21 cellular contexts compared by ENCODE assay signal in genomic region chr2:120660771-120661459, GRCh38.
DNase-seq lines count a peak whose midpoint lies in the region; ATAC-seq and TF ChIP-seq lines count a peak whose summit lies in the region.
"Had no signal": no experiment of that assay in that cellular context is flagged by ENCODE, and none has a peak within 500 bp of the region (broad histone marks: within the 10 kb centered on the region; RNA-seq: fewer than 3 reads in every experiment).

No MANE protein-coding gene starts in this region.

- 62 to 65% methylated on average over 11 of the region's 11 CpGs for WGBS in aorta, 2 donors

- DNase-seq in left cardiac atrium (peak; percentile 44), Right ventricle myocardium inferior (ENCODE audit: missing footprints) (no peak), globus pallidus (ENCODE audit: low spot score) (peak; percentile 45), osteocyte (ENCODE audit: extremely low spot score, unreplicated experiment) (peak; percentile 81), aorta (no peak), dedifferentiated amniotic fluid mesenchymal stem cell (ENCODE audit: extremely low spot score) (no peak)
- no peak for DNase-seq in activated naive CD4-positive, alpha-beta T cell treated with anti-CD3 and anti-CD28 coated beads, Interleukin-2, amount 10 ng/mL, durations not matched to agents 7 days and 5 days
- DNase-seq: activated CD4-positive, alpha-beta T cell treated with anti-CD3 and anti-CD28 coated beads, Interleukin-2, amount 10 ng/mL, durations not matched to agents 7 days and 5 days; activated CD8-positive, alpha-beta memory T cell treated with anti-CD3 and anti-CD28 coated beads, Interleukin-2, amount 50 U/mL, for 4 hours; brain microvascular endothelial cell; naive thymus-derived CD8-positive, alpha-beta T cell; stimulated activated CD4-positive, alpha-beta T cell treated with anti-CD3 and anti-CD28 coated beads, Interleukin-4, amount 100 ng/mL, for 1 hour; stimulated activated naive CD8-positive, alpha-beta T cell treated with anti-CD3 and anti-CD28 coated beads, Interleukin-15, amount 100 ng/mL, for 72 hours; T-cell had no signal

- TF ChIP-seq CTCF in osteocyte (IDR thresholded peaks at IDR 0.05): no peak

- ATAC-seq in left cardiac atrium: peak; percentile 3 to 48
- no peak for ATAC-seq in Right ventricle myocardium inferior
- peak; percentile 30 for ATAC-seq in aorta (ENCODE audit: low FRiP score)
- no peak for ATAC-seq in GM19324 (IDR thresholded peaks at IDR 0.05; ENCODE audit: low FRiP score, unreplicated experiment)
- ATAC-seq: naive thymus-derived CD8-positive, alpha-beta T cell; stimulated activated naive CD8-positive, alpha-beta T cell treated with anti-CD3 and anti-CD28 coated beads, Interleukin-15, amount 100 ng/mL, for 72 hours; T-cell had no signal

- no peaks in the 10 kb centered on the region for H3K4me1 Mint-ChIP-seq in osteocyte (ENCODE audit: unreplicated experiment)
- no peaks in the 10 kb centered on the region for H3K4me1 Mint-ChIP-seq in activated naive CD4-positive, alpha-beta T cell treated with anti-CD3 and anti-CD28 coated beads, Interleukin-2, amount 10 ng/mL, durations not matched to agents 7 days and 5 days
- H3K4me1 Mint-ChIP-seq: activated CD4-positive, alpha-beta T cell treated with anti-CD3 and anti-CD28 coated beads, Interleukin-2, amount 10 ng/mL, durations not matched to agents 7 days and 5 days; naive thymus-derived CD8-positive, alpha-beta T cell; stimulated activated naive CD8-positive, alpha-beta T cell treated with anti-CD3 and anti-CD28 coated beads, Interleukin-15, amount 100 ng/mL, for 72 hours; T-cell had no signal

- H3K27me3 ChIP-seq in aorta (ENCODE audit: control insufficient read depth in 1 of 2, insufficient read depth in 2 of 2, low read length in 1 of 2): no peaks in the 10 kb centered on the region
- H3K27me3 ChIP-seq: BE2C, brain microvascular endothelial cell, colonic mucosa had no signal

- peaks cover 14% of the 10 kb centered on the region for H3K9me3 Mint-ChIP-seq in osteocyte (ENCODE audit: unreplicated experiment)
- peaks cover 2% of the 10 kb centered on the region for H3K9me3 Mint-ChIP-seq in activated naive CD4-positive, alpha-beta T cell treated with anti-CD3 and anti-CD28 coated beads, Interleukin-2, amount 10 ng/mL, durations not matched to agents 7 days and 5 days

- no peak overlapping the region for H3K4me3 Mint-ChIP-seq in osteocyte (ENCODE audit: unreplicated experiment)
- no peak overlapping the region for H3K4me3 Mint-ChIP-seq in activated naive CD4-positive, alpha-beta T cell treated with anti-CD3 and anti-CD28 coated beads, Interleukin-2, amount 10 ng/mL, durations not matched to agents 7 days and 5 days
- H3K4me3 Mint-ChIP-seq: activated CD4-positive, alpha-beta T cell treated with anti-CD3 and anti-CD28 coated beads, Interleukin-2, amount 10 ng/mL, durations not matched to agents 7 days and 5 days; naive thymus-derived CD8-positive, alpha-beta T cell; stimulated activated naive CD8-positive, alpha-beta T cell treated with anti-CD3 and anti-CD28 coated beads, Interleukin-15, amount 100 ng/mL, for 72 hours; T-cell had no signal

- no peaks in the 10 kb centered on the region for H3K36me3 ChIP-seq in aorta (ENCODE audit: control insufficient read depth in 1 of 2, insufficient read depth in 2 of 2, low read length in 1 of 2)
- H3K36me3 ChIP-seq: BE2C, brain microvascular endothelial cell, colonic mucosa, heart right ventricle had no signal

- H3K36me3 Mint-ChIP-seq in osteocyte (ENCODE audit: unreplicated experiment): peaks cover 4% of the 10 kb centered on the region
- no peaks in the 10 kb centered on the region for H3K36me3 Mint-ChIP-seq in activated naive CD4-positive, alpha-beta T cell treated with anti-CD3 and anti-CD28 coated beads, Interleukin-2, amount 10 ng/mL, durations not matched to agents 7 days and 5 days
- H3K36me3 Mint-ChIP-seq: T-cell had no signal

- peaks cover 0 to 2% of the 10 kb centered on the region in 2 donors for H3K4me1 ChIP-seq in aorta (ENCODE audit: control insufficient read depth in 1 of 2, insufficient read depth in 2 of 2, low read length in 2 of 2)
- H3K4me1 ChIP-seq: BE2C, colonic mucosa had no signal

- H3K4me3 ChIP-seq in aorta (ENCODE audit: low read length in 2 of 2): no peak overlapping the region
- H3K4me3 ChIP-seq: colonic mucosa, heart right ventricle, smooth muscle cell had no signal

- no peak overlapping the region for H3K27ac ChIP-seq in aorta (ENCODE audit: low read depth in 1 of 2, low read length in 2 of 2)
- H3K27ac ChIP-seq: brain microvascular endothelial cell, colonic mucosa, heart right ventricle had no signal

- no peak overlapping the region for H3K27ac Mint-ChIP-seq in osteocyte (ENCODE audit: unreplicated experiment)
- no peak overlapping the region for H3K27ac Mint-ChIP-seq in activated naive CD4-positive, alpha-beta T cell treated with anti-CD3 and anti-CD28 coated beads, Interleukin-2, amount 10 ng/mL, durations not matched to agents 7 days and 5 days
- H3K27ac Mint-ChIP-seq: activated CD4-positive, alpha-beta T cell treated with anti-CD3 and anti-CD28 coated beads, Interleukin-2, amount 10 ng/mL, durations not matched to agents 7 days and 5 days; activated T-helper 2 cell treated with anti-CD3 and anti-CD28 coated beads, Interferon-gamma antibody, Interleukin-2, Interleukin-4, amounts not matched to agents 10 μg/mL and 5 μg/mL and 100 μg/mL, durations not matched to agents 14 hours and 24 hours and 36 hours; naive thymus-derived CD8-positive, alpha-beta T cell; progenitor cell of endocrine pancreas; stimulated activated naive CD8-positive, alpha-beta T cell treated with anti-CD3 and anti-CD28 coated beads, Interleukin-15, amount 100 ng/mL, for 72 hours; T-cell had no signal

- H3K9me3 ChIP-seq in aorta (ENCODE audit: control insufficient read depth, low read length): peaks cover 2% of the 10 kb centered on the region
- H3K9me3 ChIP-seq: BE2C, colonic mucosa had no signal

- CTCF ChIA-PET in activated naive CD4-positive, alpha-beta T cell treated with anti-CD3 and anti-CD28 coated beads, Interleukin-2, amount 10 ng/mL, durations not matched to agents 7 days and 5 days (lab: Charles Lee): no interaction called here

- intact Hi-C loops in left cardiac atrium (cut with DNase I): no loop called here
- intact Hi-C loops in Right ventricle myocardium inferior (cut with DNase I): no loop called here
- intact Hi-C loops in aorta (cut with DNase I): no loop called here

- peaks cover 42% of the 10 kb centered on the region for H3K27me3 Mint-ChIP-seq in osteocyte (ENCODE audit: unreplicated experiment)
- peaks cover 20% of the 10 kb centered on the region for H3K27me3 Mint-ChIP-seq in activated naive CD4-positive, alpha-beta T cell treated with anti-CD3 and anti-CD28 coated beads, Interleukin-2, amount 10 ng/mL, durations not matched to agents 7 days and 5 days

Comparison
In these comparisons a context has a peak if more than half of its experiments do, and no peak if none do; other contexts are left out.
1. ATAC-seq: peak in left cardiac atrium (2 of 2) and aorta (single experiment); none in Right ventricle myocardium inferior (single experiment) and GM19324 (single experiment).
2. DNase-seq: peak in left cardiac atrium (single experiment), globus pallidus (single experiment) and osteocyte (single experiment); none in Right ventricle myocardium inferior (single experiment), aorta (0 of 2), dedifferentiated amniotic fluid mesenchymal stem cell (single experiment) and activated naive CD4-positive, alpha-beta T cell treated with anti-CD3 and anti-CD28 coated beads, Interleukin-2, amount 10 ng/mL, durations not matched to agents 7 days and 5 days (single experiment).